ENCODE assay signal across 1 cellular context in genomic region chr7:143380646-143381426, GRCh38.
TF ChIP-seq lines count a peak whose summit lies in the region.

A gene with protein sequence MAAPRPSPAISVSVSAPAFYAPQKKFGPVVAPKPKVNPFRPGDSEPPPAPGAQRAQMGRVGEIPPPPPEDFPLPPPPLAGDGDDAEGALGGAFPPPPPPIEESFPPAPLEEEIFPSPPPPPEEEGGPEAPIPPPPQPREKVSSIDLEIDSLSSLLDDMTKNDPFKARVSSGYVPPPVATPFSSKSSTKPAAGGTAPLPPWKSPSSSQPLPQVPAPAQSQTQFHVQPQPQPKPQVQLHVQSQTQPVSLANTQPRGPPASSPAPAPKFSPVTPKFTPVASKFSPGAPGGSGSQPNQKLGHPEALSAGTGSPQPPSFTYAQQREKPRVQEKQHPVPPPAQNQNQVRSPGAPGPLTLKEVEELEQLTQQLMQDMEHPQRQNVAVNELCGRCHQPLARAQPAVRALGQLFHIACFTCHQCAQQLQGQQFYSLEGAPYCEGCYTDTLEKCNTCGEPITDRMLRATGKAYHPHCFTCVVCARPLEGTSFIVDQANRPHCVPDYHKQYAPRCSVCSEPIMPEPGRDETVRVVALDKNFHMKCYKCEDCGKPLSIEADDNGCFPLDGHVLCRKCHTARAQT (plus strand): TSS chr7:143381345. CDS start chr7:143381572, 227 bp downstream.

TF ChIP-seq in K562, 482 proteins besides CTCF, POLR2A, EP300 and RAD21 (continued from another document and continues in another):
- TF ChIP-seq SRSF3 (IDR thresholded peaks at IDR 0.05; ENCODE audit: insufficient read depth, low read length) (peak; percentile 94; the same call in 1 of the 2 replicates), ZBED1 (IDR thresholded peaks at IDR 0.05) (0 out of 2 replicates have a peak, but pooled peaks have one; percentile 20), ARNT (IDR thresholded peaks at IDR 0.05) (no peak), SMARCA4 (IDR thresholded peaks at IDR 0.05) (no peak; the same call in 1 of the 2 replicates), SMAD3 (CRISPR knock-in tag; conservative IDR thresholded peaks at IDR 0.05) (0 out of 2 replicates have a peak, but pooled peaks have one; percentile 42), CREB1 (IDR thresholded peaks at IDR 0.05) (peak; percentile 83), CREB1 (CRISPR knock-in tag; IDR thresholded peaks at IDR 0.05) (peak; percentile 81), KAT7 (CRISPR knock-in tag; IDR thresholded peaks at IDR 0.05; ENCODE audit: borderline replicate concordance) (peak; percentile 99), ELF2 (CRISPR knock-in tag; IDR thresholded peaks at IDR 0.05) (no peak), NR4A1 (CRISPR knock-in tag; IDR thresholded peaks at IDR 0.05) (0 out of 2 replicates have a peak, but pooled peaks have one; percentile 15), NR4A1 (tag; IDR thresholded peaks at IDR 0.05) (no peak; the same call in 1 of the 2 replicates), SIRT6 (IDR thresholded peaks at IDR 0.05; ENCODE audit: low read depth, low read length) (peak; percentile 89), NEUROD1 (IDR thresholded peaks at IDR 0.05; ENCODE audit: borderline replicate concordance, low read depth, low read length, partially characterized antibody) (peak; percentile 66), HMG20A (CRISPR knock-in tag; conservative IDR thresholded peaks at IDR 0.05) (no peak), ZBTB34 (CRISPR knock-in tag; IDR thresholded peaks at IDR 0.05) (no peak), ZNF41 (CRISPR knock-in tag; conservative IDR thresholded peaks at IDR 0.05) (no peak), TSHZ1 (CRISPR knock-in tag; IDR thresholded peaks at IDR 0.05) (no peak), ZNF165 (CRISPR knock-in tag; IDR thresholded peaks at IDR 0.05; ENCODE audit: borderline replicate concordance) (no peak), XRCC4 (IDR thresholded peaks at IDR 0.05; ENCODE audit: extremely low read depth, insufficient read depth, insufficient read length) (no peak), CHD2 (IDR thresholded peaks at IDR 0.05; ENCODE audit: low read depth, low read length) (0 out of 2 replicates have a peak, but pooled peaks have one; percentile 6), GTF2E2 (tag; IDR thresholded peaks at IDR 0.05) (peak; percentile 96), PHF20 (IDR thresholded peaks at IDR 0.05; ENCODE audit: partially characterized antibody) (peak; percentile 58), ZBTB2 (IDR thresholded peaks at IDR 0.05) (0 out of 2 replicates have a peak, but pooled peaks have one; percentile 16), ZNF174 (CRISPR knock-in tag; IDR thresholded peaks at IDR 0.05) (no peak)
- TF ChIP-seq, protein P1, sequence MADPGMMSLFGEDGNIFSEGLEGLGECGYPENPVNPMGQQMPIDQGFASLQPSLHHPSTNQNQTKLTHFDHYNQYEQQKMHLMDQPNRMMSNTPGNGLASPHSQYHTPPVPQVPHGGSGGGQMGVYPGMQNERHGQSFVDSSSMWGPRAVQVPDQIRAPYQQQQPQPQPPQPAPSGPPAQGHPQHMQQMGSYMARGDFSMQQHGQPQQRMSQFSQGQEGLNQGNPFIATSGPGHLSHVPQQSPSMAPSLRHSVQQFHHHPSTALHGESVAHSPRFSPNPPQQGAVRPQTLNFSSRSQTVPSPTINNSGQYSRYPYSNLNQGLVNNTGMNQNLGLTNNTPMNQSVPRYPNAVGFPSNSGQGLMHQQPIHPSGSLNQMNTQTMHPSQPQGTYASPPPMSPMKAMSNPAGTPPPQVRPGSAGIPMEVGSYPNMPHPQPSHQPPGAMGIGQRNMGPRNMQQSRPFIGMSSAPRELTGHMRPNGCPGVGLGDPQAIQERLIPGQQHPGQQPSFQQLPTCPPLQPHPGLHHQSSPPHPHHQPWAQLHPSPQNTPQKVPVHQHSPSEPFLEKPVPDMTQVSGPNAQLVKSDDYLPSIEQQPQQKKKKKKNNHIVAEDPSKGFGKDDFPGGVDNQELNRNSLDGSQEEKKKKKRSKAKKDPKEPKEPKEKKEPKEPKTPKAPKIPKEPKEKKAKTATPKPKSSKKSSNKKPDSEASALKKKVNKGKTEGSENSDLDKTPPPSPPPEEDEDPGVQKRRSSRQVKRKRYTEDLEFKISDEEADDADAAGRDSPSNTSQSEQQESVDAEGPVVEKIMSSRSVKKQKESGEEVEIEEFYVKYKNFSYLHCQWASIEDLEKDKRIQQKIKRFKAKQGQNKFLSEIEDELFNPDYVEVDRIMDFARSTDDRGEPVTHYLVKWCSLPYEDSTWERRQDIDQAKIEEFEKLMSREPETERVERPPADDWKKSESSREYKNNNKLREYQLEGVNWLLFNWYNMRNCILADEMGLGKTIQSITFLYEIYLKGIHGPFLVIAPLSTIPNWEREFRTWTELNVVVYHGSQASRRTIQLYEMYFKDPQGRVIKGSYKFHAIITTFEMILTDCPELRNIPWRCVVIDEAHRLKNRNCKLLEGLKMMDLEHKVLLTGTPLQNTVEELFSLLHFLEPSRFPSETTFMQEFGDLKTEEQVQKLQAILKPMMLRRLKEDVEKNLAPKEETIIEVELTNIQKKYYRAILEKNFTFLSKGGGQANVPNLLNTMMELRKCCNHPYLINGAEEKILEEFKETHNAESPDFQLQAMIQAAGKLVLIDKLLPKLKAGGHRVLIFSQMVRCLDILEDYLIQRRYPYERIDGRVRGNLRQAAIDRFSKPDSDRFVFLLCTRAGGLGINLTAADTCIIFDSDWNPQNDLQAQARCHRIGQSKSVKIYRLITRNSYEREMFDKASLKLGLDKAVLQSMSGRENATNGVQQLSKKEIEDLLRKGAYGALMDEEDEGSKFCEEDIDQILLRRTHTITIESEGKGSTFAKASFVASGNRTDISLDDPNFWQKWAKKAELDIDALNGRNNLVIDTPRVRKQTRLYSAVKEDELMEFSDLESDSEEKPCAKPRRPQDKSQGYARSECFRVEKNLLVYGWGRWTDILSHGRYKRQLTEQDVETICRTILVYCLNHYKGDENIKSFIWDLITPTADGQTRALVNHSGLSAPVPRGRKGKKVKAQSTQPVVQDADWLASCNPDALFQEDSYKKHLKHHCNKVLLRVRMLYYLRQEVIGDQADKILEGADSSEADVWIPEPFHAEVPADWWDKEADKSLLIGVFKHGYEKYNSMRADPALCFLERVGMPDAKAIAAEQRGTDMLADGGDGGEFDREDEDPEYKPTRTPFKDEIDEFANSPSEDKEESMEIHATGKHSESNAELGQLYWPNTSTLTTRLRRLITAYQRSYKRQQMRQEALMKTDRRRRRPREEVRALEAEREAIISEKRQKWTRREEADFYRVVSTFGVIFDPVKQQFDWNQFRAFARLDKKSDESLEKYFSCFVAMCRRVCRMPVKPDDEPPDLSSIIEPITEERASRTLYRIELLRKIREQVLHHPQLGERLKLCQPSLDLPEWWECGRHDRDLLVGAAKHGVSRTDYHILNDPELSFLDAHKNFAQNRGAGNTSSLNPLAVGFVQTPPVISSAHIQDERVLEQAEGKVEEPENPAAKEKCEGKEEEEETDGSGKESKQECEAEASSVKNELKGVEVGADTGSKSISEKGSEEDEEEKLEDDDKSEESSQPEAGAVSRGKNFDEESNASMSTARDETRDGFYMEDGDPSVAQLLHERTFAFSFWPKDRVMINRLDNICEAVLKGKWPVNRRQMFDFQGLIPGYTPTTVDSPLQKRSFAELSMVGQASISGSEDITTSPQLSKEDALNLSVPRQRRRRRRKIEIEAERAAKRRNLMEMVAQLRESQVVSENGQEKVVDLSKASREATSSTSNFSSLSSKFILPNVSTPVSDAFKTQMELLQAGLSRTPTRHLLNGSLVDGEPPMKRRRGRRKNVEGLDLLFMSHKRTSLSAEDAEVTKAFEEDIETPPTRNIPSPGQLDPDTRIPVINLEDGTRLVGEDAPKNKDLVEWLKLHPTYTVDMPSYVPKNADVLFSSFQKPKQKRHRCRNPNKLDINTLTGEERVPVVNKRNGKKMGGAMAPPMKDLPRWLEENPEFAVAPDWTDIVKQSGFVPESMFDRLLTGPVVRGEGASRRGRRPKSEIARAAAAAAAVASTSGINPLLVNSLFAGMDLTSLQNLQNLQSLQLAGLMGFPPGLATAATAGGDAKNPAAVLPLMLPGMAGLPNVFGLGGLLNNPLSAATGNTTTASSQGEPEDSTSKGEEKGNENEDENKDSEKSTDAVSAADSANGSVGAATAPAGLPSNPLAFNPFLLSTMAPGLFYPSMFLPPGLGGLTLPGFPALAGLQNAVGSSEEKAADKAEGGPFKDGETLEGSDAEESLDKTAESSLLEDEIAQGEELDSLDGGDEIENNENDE (IDR thresholded peaks at IDR 0.05; ENCODE audit: low read depth, low read length): no peak
- TF ChIP-seq, protein P2, sequence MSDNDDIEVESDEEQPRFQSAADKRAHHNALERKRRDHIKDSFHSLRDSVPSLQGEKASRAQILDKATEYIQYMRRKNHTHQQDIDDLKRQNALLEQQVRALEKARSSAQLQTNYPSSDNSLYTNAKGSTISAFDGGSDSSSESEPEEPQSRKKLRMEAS (CRISPR knock-in tag; IDR thresholded peaks at IDR 0.05): peak; percentile 61
- TF ChIP-seq, protein P3, sequence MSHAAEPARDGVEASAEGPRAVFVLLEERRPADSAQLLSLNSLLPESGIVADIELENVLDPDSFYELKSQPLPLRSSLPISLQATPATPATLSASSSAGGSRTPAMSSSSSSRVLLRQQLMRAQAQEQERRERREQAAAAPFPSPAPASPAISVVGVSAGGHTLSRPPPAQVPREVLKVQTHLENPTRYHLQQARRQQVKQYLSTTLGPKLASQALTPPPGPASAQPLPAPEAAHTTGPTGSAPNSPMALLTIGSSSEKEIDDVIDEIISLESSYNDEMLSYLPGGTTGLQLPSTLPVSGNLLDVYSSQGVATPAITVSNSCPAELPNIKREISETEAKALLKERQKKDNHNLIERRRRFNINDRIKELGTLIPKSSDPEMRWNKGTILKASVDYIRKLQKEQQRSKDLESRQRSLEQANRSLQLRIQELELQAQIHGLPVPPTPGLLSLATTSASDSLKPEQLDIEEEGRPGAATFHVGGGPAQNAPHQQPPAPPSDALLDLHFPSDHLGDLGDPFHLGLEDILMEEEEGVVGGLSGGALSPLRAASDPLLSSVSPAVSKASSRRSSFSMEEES (CRISPR knock-in tag; IDR thresholded peaks at IDR 0.05): no peak
- TF ChIP-seq, protein P4, sequence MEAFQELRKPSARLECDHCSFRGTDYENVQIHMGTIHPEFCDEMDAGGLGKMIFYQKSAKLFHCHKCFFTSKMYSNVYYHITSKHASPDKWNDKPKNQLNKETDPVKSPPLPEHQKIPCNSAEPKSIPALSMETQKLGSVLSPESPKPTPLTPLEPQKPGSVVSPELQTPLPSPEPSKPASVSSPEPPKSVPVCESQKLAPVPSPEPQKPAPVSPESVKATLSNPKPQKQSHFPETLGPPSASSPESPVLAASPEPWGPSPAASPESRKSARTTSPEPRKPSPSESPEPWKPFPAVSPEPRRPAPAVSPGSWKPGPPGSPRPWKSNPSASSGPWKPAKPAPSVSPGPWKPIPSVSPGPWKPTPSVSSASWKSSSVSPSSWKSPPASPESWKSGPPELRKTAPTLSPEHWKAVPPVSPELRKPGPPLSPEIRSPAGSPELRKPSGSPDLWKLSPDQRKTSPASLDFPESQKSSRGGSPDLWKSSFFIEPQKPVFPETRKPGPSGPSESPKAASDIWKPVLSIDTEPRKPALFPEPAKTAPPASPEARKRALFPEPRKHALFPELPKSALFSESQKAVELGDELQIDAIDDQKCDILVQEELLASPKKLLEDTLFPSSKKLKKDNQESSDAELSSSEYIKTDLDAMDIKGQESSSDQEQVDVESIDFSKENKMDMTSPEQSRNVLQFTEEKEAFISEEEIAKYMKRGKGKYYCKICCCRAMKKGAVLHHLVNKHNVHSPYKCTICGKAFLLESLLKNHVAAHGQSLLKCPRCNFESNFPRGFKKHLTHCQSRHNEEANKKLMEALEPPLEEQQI (IDR thresholded peaks at IDR 0.05): no peak
